9 cellular contexts compared by ENCODE assay signal in the genomic region with DNA sequence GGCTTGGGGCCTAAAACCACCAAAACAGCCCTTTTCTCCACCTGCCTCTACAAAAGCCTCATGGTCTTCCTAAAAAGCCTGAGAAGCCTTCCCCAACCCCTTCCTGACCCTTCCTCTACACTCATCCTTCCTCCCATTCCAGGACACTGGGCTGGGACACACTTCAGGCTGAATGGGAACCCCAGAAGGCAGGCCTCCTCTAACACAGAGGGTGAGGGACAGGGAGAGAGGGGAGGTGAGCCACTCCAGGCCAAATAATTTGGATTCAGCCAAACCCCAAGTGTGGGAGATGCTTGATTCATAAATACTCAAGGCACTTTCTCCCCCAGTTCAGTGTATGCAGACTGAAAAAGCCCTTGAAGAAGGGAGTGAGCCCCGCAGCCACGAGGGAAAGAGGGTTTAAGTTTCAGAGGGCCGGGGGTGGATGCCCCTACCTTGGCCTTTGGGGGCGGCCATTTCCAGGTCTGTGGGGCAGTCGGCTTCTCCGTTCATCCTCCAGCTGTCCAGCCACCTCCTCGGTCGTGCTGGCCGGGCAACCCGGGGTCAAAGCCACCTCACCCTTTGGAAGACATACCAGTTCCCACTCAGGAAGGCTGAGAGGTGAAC. TPM values are rescaled to one million over a fixed set of nuclear protein-coding genes. Genes with fewer than 3 reads are reported as not detected.
DNase-seq lines count a peak whose midpoint lies in the region; ATAC-seq and TF ChIP-seq lines count a peak whose summit lies in the region.
"Had no signal": no experiment of that assay in that cellular context is flagged by ENCODE, and none has a peak within 500 bp of the region (broad histone marks: within the 10 kb centered on the region; RNA-seq: fewer than 3 reads in every experiment).

No MANE protein-coding gene starts in this region.

- H3K9me3 Mint-ChIP-seq in activated T-helper 1 cell treated with anti-CD3 and anti-CD28 coated beads, Interleukin-12 subunit alpha, Interleukin-12 subunit beta, Interleukin-2, Interleukin-4 antibody, amounts not matched to agents 30 ng/mL and 10 ng/mL and 1 ng/mL, durations not matched to agents 14 hours and 24 hours and 36 hours: no peaks in the 10 kb centered on the region

- H3K27ac Mint-ChIP-seq in activated T-helper 1 cell treated with anti-CD3 and anti-CD28 coated beads, Interleukin-12 subunit alpha, Interleukin-12 subunit beta, Interleukin-2, Interleukin-4 antibody, amounts not matched to agents 30 ng/mL and 10 ng/mL and 1 ng/mL, durations not matched to agents 14 hours and 24 hours and 36 hours: peak overlapping the region; percentile 96

- CTCF ChIA-PET in SK-N-SH (lab: Yijun Ruan, JAX): interaction anchor here (1.0 to 5.7 kb wide), 12 partner anchors 8 to 734 kb away, joined by 3 to 61 read pairs (median 5); partner anchors contain the start of genes ATXN7L3, DHX8, FAM171A2 and RUNDC3A

- ATAC-seq in SK-N-SH treated with all-trans-retinoic acid at 6 μM for 48 hours: no peak
- no peak for ATAC-seq in GM21825 (IDR thresholded peaks at IDR 0.05; ENCODE audit: unreplicated experiment)
- no peak for ATAC-seq in HG02610 (IDR thresholded peaks at IDR 0.05; ENCODE audit: unreplicated experiment)

- peak overlapping the region; percentile 95 for H3K4me2 ChIP-seq in SK-N-SH

- intact Hi-C loops in activated T-helper 1 cell treated with anti-CD3 and anti-CD28 coated beads, Interleukin-12 subunit alpha, Interleukin-12 subunit beta, Interleukin-2, Interleukin-4 antibody, amounts not matched to agents 30 ng/mL and 10 ng/mL and 1 ng/mL, durations not matched to agents 14 hours and 24 hours and 36 hours (cut with micrococcal nuclease): loop anchor here (1.0 kb wide), 4 partner anchors 8 to 77 kb away; partner anchors contain the start of genes HROB and TMUB2

- H3K27ac ChIP-seq in SK-N-SH (ENCODE audit: low read depth in 2 of 2, low read length in 1 of 2) (peak overlapping the region; percentile 84), suprapubic skin (peak overlapping the region; percentile 100)

- H3K36me3 Mint-ChIP-seq in activated T-helper 1 cell treated with anti-CD3 and anti-CD28 coated beads, Interleukin-12 subunit alpha, Interleukin-12 subunit beta, Interleukin-2, Interleukin-4 antibody, amounts not matched to agents 30 ng/mL and 10 ng/mL and 1 ng/mL, durations not matched to agents 14 hours and 24 hours and 36 hours (ENCODE audit: low read depth): peaks cover 40% of the 10 kb centered on the region

- DNase-seq in SK-N-SH (no peak), suprapubic skin (ENCODE audit: low spot score in 2 of 2) (peak in 1 of 2 donors; percentile 77), NCI-H446 (lab: John Stamatoyannopoulos, UW) (no peak)
- DNase-seq in activated T-helper 1 cell treated with anti-CD3 and anti-CD28 coated beads, Interleukin-12 subunit alpha, Interleukin-12 subunit beta, Interleukin-2, Interleukin-4 antibody, amounts not matched to agents 30 ng/mL and 10 ng/mL and 1 ng/mL, durations not matched to agents 14 hours and 24 hours and 36 hours (ENCODE audit: low spot score): no peak

- H3K27me3 ChIP-seq in SK-N-SH (ENCODE audit: insufficient read depth) (no peaks in the 10 kb centered on the region), suprapubic skin (no peaks in the 10 kb centered on the region)

- H3K27me3 Mint-ChIP-seq in activated T-helper 1 cell treated with anti-CD3 and anti-CD28 coated beads, Interleukin-12 subunit alpha, Interleukin-12 subunit beta, Interleukin-2, Interleukin-4 antibody, amounts not matched to agents 30 ng/mL and 10 ng/mL and 1 ng/mL, durations not matched to agents 14 hours and 24 hours and 36 hours (ENCODE audit: insufficient read depth): no peaks in the 10 kb centered on the region

- WGBS in SK-N-SH (ENCODE audit: low lambda C conversion rate): 13% methylated on average over 7 of the region's 10 CpGs
- 10% methylated on average over 3 of the region's 10 CpGs for whole genome bisulfite sequencing in suprapubic skin

- peaks cover 13 to 18% of the 10 kb centered on the region in 2 experiments for H3K4me1 ChIP-seq in SK-N-SH (ENCODE audit: control insufficient read depth in 1 of 2, insufficient read depth in 2 of 2, low read depth in 1 of 2, low read length in 1 of 2)
- H3K4me1 ChIP-seq in suprapubic skin: peaks cover 38% of the 10 kb centered on the region

- no peak for TF ChIP-seq RAD21 in SK-N-SH (IDR thresholded peaks at IDR 0.05; ENCODE audit: low read length)

- peaks cover 31% of the 10 kb centered on the region for H4K20me1 ChIP-seq in SK-N-SH (ENCODE audit: insufficient read depth)

- TF ChIP-seq EP300 in SK-N-SH (IDR thresholded peaks at IDR 0.05; ENCODE audit: borderline replicate concordance in 1 of 2, low read depth in 1 of 2, low read length in 1 of 2): no peak
- TF ChIP-seq EP300 in suprapubic skin (IDR thresholded peaks at IDR 0.05): no peak

- H3K36me3 ChIP-seq in SK-N-SH (replicated peaks in 1 of 2; ENCODE audit: control insufficient read depth in 1 of 2, insufficient read depth in 2 of 2, low read length in 1 of 2) (peaks cover 29 to 42% of the 10 kb centered on the region in 2 experiments), suprapubic skin (peaks cover 33% of the 10 kb centered on the region)

- H3K9me2 ChIP-seq in SK-N-SH: no peaks in the 10 kb centered on the region

- no peak for TF ChIP-seq POLR2A in suprapubic skin (IDR thresholded peaks at IDR 0.05)

- TF ChIP-seq CTCF in SK-N-SH (IDR thresholded peaks at IDR 0.05) (no peak), suprapubic skin (IDR thresholded peaks at IDR 0.05) (no peak)

- no peaks in the 10 kb centered on the region for H3K9me3 ChIP-seq in SK-N-SH
- H3K9me3 ChIP-seq in iPS-18c (ENCODE audit: control insufficient read depth, insufficient read depth, low read length): no peaks in the 10 kb centered on the region
- H3K9me3 ChIP-seq in suprapubic skin: no peaks in the 10 kb centered on the region

- H3K4me1 Mint-ChIP-seq in activated T-helper 1 cell treated with anti-CD3 and anti-CD28 coated beads, Interleukin-12 subunit alpha, Interleukin-12 subunit beta, Interleukin-2, Interleukin-4 antibody, amounts not matched to agents 30 ng/mL and 10 ng/mL and 1 ng/mL, durations not matched to agents 14 hours and 24 hours and 36 hours (ENCODE audit: low read depth): peaks cover 47% of the 10 kb centered on the region

- no peak overlapping the region for H2AFZ ChIP-seq in SK-N-SH (ENCODE audit: low read depth)

- H3F3A ChIP-seq in SK-N-SH (replicated peaks; ENCODE audit: insufficient read depth): peaks cover 22% of the 10 kb centered on the region

- H3K4me3 ChIP-seq in SK-N-SH (ENCODE audit: low read depth in 2 of 2, low read length in 1 of 2): peak overlapping the region; percentile 54 to 70
- H3K4me3 ChIP-seq in iPS-18c (ENCODE audit: insufficient read depth, low read depth, low read length): peak overlapping the region; percentile 88
- H3K4me3 ChIP-seq in suprapubic skin: peak overlapping the region; percentile 77

- peaks cover 54% of the 10 kb centered on the region for H3K79me2 ChIP-seq in SK-N-SH (ENCODE audit: insufficient read depth)

- peak overlapping the region; percentile 93 for H3K9ac ChIP-seq in SK-N-SH

- POLR2A ChIA-PET in SK-N-SH (lab: Yijun Ruan, JAX): interaction anchor here (1.5 to 2.3 kb wide), 2 partner anchors 14 to 102 kb away, joined by 9 read pairs; no protein-coding TSS in a partner anchor

- peak overlapping the region; percentile 98 for H3K4me3 Mint-ChIP-seq in activated T-helper 1 cell treated with anti-CD3 and anti-CD28 coated beads, Interleukin-12 subunit alpha, Interleukin-12 subunit beta, Interleukin-2, Interleukin-4 antibody, amounts not matched to agents 30 ng/mL and 10 ng/mL and 1 ng/mL, durations not matched to agents 14 hours and 24 hours and 36 hours

TF ChIP-seq in SK-N-SH, 30 proteins besides CTCF, POLR2A, EP300 and RAD21 (continues in another document):
- TF ChIP-seq RXRA (IDR thresholded peaks at IDR 0.05; ENCODE audit: borderline replicate concordance, low read depth): no peak
- no peak for TF ChIP-seq FOXM1 (IDR thresholded peaks at IDR 0.05; ENCODE audit: low read depth)

RNA-seq across cellular contexts. Expression of gene UBTF, which starts 1.6 kb away (rescaled TPM):
- polyA plus RNA-seq in SK-N-SH (2012; rRNA removed): 33.4 and 37.2 TPM in 2 replicates
- polyA plus RNA-seq in SK-N-SH (2012; cell fraction: cytosol; rRNA removed): 32.7 and 34.7 TPM in 2 replicates
- polyA plus RNA-seq in SK-N-SH (2012; cell fraction: nucleus; rRNA removed): 51.1 and 56.2 TPM in 2 replicates
- 201 and 215 TPM in 2 replicates for total RNA-seq in activated T-helper 1 cell treated with anti-CD3 and anti-CD28 coated beads, Interleukin-12 subunit alpha, Interleukin-12 subunit beta, Interleukin-2, Interleukin-4 antibody, amounts not matched to agents 30 ng/mL and 10 ng/mL and 1 ng/mL, durations not matched to agents 14 hours and 24 hours and 36 hours
- total RNA-seq in suprapubic skin: 100 to 1,000 TPM in 1 of 4 donors, 10 to 100 TPM in 3; 54.8 to 102 (median 71.8) TPM

RNA-seq across cellular contexts. Expression of gene ATXN7L3, which starts 18.2 kb away (rescaled TPM):
- 47.7 and 57.9 TPM in 2 replicates for polyA plus RNA-seq in SK-N-SH (2012; rRNA removed)
- 40.2 and 42.2 TPM in 2 replicates for polyA plus RNA-seq in SK-N-SH (2012; cell fraction: cytosol; rRNA removed)
- 140 and 171 TPM in 2 replicates for polyA plus RNA-seq in SK-N-SH (2012; cell fraction: nucleus; rRNA removed)
- total RNA-seq in activated T-helper 1 cell treated with anti-CD3 and anti-CD28 coated beads, Interleukin-12 subunit alpha, Interleukin-12 subunit beta, Interleukin-2, Interleukin-4 antibody, amounts not matched to agents 30 ng/mL and 10 ng/mL and 1 ng/mL, durations not matched to agents 14 hours and 24 hours and 36 hours: 125 and 126 TPM in 2 replicates
- total RNA-seq in suprapubic skin: 10 to 100 TPM; 44.1 to 75.0 (median 67.3) TPM

RNA-seq across cellular contexts. Expression of gene TMUB2, which starts 31.1 kb away (rescaled TPM):
- polyA plus RNA-seq in SK-N-SH (2012; rRNA removed): 49.5 and 62.2 TPM in 2 replicates
- polyA plus RNA-seq in SK-N-SH (2012; cell fraction: cytosol; rRNA removed): 22.1 and 29.1 TPM in 2 replicates
- polyA plus RNA-seq in SK-N-SH (2012; cell fraction: nucleus; rRNA removed): 195 and 198 TPM in 2 replicates
- total RNA-seq in activated T-helper 1 cell treated with anti-CD3 and anti-CD28 coated beads, Interleukin-12 subunit alpha, Interleukin-12 subunit beta, Interleukin-2, Interleukin-4 antibody, amounts not matched to agents 30 ng/mL and 10 ng/mL and 1 ng/mL, durations not matched to agents 14 hours and 24 hours and 36 hours: 17.3 and 18.7 TPM in 2 replicates
- 10 to 100 TPM; 31.5 to 48.8 (median 36.1) TPM for total RNA-seq in suprapubic skin

RNA-seq across cellular contexts. Expression of gene ASB16, which starts 47.3 kb away (rescaled TPM):
- polyA plus RNA-seq in SK-N-SH (2012; rRNA removed): not detected in 2 replicates
- polyA plus RNA-seq in SK-N-SH (2012; cell fraction: cytosol; rRNA removed): 0.01 and 0.03 TPM in 2 replicates
- polyA plus RNA-seq in SK-N-SH (2012; cell fraction: nucleus; rRNA removed): 0.14 TPM in 2 replicates
- total RNA-seq in activated T-helper 1 cell treated with anti-CD3 and anti-CD28 coated beads, Interleukin-12 subunit alpha, Interleukin-12 subunit beta, Interleukin-2, Interleukin-4 antibody, amounts not matched to agents 30 ng/mL and 10 ng/mL and 1 ng/mL, durations not matched to agents 14 hours and 24 hours and 36 hours: 0.31 and 0.42 TPM in 2 replicates
- total RNA-seq in suprapubic skin: not detected

RNA-seq across cellular contexts. Expression of gene SLC4A1, which starts 50.1 kb away (rescaled TPM):
- not detected in 2 replicates for polyA plus RNA-seq in SK-N-SH (2012; rRNA removed)
- not detected in 2 replicates for polyA plus RNA-seq in SK-N-SH (2012; cell fraction: cytosol; rRNA removed)
- polyA plus RNA-seq in SK-N-SH (2012; cell fraction: nucleus; rRNA removed): 0.08 TPM in 1 of 2 replicates, not detected in the other
- total RNA-seq in activated T-helper 1 cell treated with anti-CD3 and anti-CD28 coated beads, Interleukin-12 subunit alpha, Interleukin-12 subunit beta, Interleukin-2, Interleukin-4 antibody, amounts not matched to agents 30 ng/mL and 10 ng/mL and 1 ng/mL, durations not matched to agents 14 hours and 24 hours and 36 hours: not detected in 2 replicates
- under 1 TPM in 3 of 4 donors, not detected in 1; 0.08 to 0.17 (median 0.10) TPM for total RNA-seq in suprapubic skin
- total RNA-seq: T-helper 2 cell treated with Interferon-gamma antibody and Interleukin-4, amounts not matched to agents 100 ng/mL and 5 ng/mL, for 36 hours had no signal
